Comparison of ENCODE assay signal across 25 cellular contexts in genomic region chrX:69287025-69287540, GRCh38.
"Had no signal": no experiment of that assay in that cellular context is flagged by ENCODE, and none has a peak within 500 bp of the region (broad histone marks: within the 10 kb centered on the region; RNA-seq: fewer than 3 reads in every experiment).

No MANE protein-coding gene starts in this region.

- H3K4me3 Mint-ChIP-seq: activated CD8-positive, alpha-beta T cell treated with anti-CD3 and anti-CD28 coated beads, Interleukin-2, amount 10 ng/mL, durations not matched to agents 7 days and 5 days; activated naive CD4-positive, alpha-beta T cell treated with anti-CD3 and anti-CD28 coated beads, Interleukin-2, amount 50 U/mL, for 24 hours; activated naive CD8-positive, alpha-beta T cell treated with anti-CD3 and anti-CD28 coated beads, Interleukin-2, amount 50 U/mL, for 24 hours; WTC11 had no signal

- H3K4me3 ChIP-seq: body of pancreas, MG63 had no signal

- ATAC-seq: activated naive CD8-positive, alpha-beta T cell treated with anti-CD3 and anti-CD28 coated beads, Interleukin-2, amount 50 U/mL, for 24 hours; body of pancreas; T-helper 17 cell; WTC11 had no signal

- DNase-seq: activated CD4-positive, alpha-beta T cell treated with anti-CD3 and anti-CD28 coated beads for 48 hours; activated CD4-positive, alpha-beta T cell treated with anti-CD3 and anti-CD28 coated beads, Interleukin-2, amount 50 U/mL, for 4 hours; activated CD4-positive, CD25-positive, alpha-beta regulatory T cell treated with anti-CD3 and anti-CD28 coated beads, Interleukin-2, amount 50 U/mL, for 72 hours; activated CD8-positive, alpha-beta memory T cell treated with anti-CD3 and anti-CD28 coated beads, Interleukin-2, amount 50 U/mL, for 48 hours; activated CD8-positive, alpha-beta T cell treated with anti-CD3 and anti-CD28 coated beads, Interleukin-2, amount 10 ng/mL, durations not matched to agents 7 days and 5 days; activated naive CD4-positive, alpha-beta T cell; activated naive CD8-positive, alpha-beta T cell treated with anti-CD3 and anti-CD28 coated beads, Interleukin-2, amount 50 U/mL, for 24 hours; activated T-cell treated with anti-CD3 and anti-CD28 coated beads, Interleukin-2, amount 50 U/mL, for 1 hour; amniotic stem cell; body of pancreas; central memory CD4-positive, alpha-beta T cell; MG63; NCI-H1105 treated with DMSO at 0.1 percent for 48 hours; NCI-H1436 treated with DMSO at 0.1 percent for 48 hours; NCI-H187; NCI-H2081; NCI-H345; NCI-H510A treated with DMSO at 0.1 percent for 48 hours; PC-3; SHP77 treated with DMSO at 0.1 percent for 48 hours; T-helper 17 cell; T-helper 9 cell had no signal

- H3K27me3 Mint-ChIP-seq: activated naive CD4-positive, alpha-beta T cell treated with anti-CD3 and anti-CD28 coated beads, Interleukin-2, amount 50 U/mL, for 24 hours; activated naive CD8-positive, alpha-beta T cell treated with anti-CD3 and anti-CD28 coated beads, Interleukin-2, amount 50 U/mL, for 24 hours; T-helper 17 cell had no signal

- H3K4me1 Mint-ChIP-seq: activated naive CD4-positive, alpha-beta T cell treated with anti-CD3 and anti-CD28 coated beads, Interleukin-2, amount 50 U/mL, for 24 hours; activated naive CD8-positive, alpha-beta T cell treated with anti-CD3 and anti-CD28 coated beads, Interleukin-2, amount 50 U/mL, for 24 hours; T-helper 17 cell had no signal

- H3K9me3 Mint-ChIP-seq: activated naive CD4-positive, alpha-beta T cell treated with anti-CD3 and anti-CD28 coated beads, Interleukin-2, amount 50 U/mL, for 24 hours; activated naive CD8-positive, alpha-beta T cell treated with anti-CD3 and anti-CD28 coated beads, Interleukin-2, amount 50 U/mL, for 24 hours; WTC11 had no signal

- H3K9me3 ChIP-seq: ascending aorta, body of pancreas, MG63 had no signal

- H3K36me3 Mint-ChIP-seq: activated naive CD4-positive, alpha-beta T cell treated with anti-CD3 and anti-CD28 coated beads, Interleukin-2, amount 50 U/mL, for 24 hours; WTC11 had no signal

- H3K27me3 ChIP-seq: ascending aorta, body of pancreas, MG63 had no signal

- H3K27ac Mint-ChIP-seq: activated CD8-positive, alpha-beta T cell treated with anti-CD3 and anti-CD28 coated beads, Interleukin-2, amount 10 ng/mL, durations not matched to agents 7 days and 5 days; activated naive CD4-positive, alpha-beta T cell treated with anti-CD3 and anti-CD28 coated beads, Interleukin-2, amount 50 U/mL, for 24 hours; activated naive CD8-positive, alpha-beta T cell treated with anti-CD3 and anti-CD28 coated beads, Interleukin-2, amount 50 U/mL, for 24 hours; T-helper 17 cell; WTC11 had no signal

- H3K27ac ChIP-seq: ascending aorta, body of pancreas had no signal

- H3K36me3 ChIP-seq: ascending aorta, MG63 had no signal
